In the genomic region with DNA sequence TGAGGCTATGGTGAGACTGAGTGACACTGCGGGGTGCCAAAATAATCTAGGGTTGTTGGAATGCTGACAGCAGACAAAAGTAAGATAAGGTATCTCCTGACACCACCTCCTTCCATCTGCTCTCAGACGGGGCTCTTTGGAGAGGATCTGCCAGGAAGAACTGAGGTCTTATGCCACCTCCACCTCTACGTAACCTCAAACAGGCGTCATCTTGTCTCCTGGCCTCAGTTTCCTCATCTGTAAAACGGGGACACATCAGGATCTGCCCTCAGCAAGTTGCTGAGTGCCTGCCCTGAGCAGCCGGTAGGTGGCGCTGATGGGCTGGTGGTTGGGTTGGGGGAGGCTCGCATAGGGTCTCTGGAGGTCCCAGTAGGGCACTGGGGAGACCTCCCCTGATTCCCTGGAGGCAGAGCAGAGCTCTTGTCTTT, we compare ENCODE assay signal across 8 cellular contexts. TPM values are rescaled to one million over a fixed set of nuclear protein-coding genes. Genes with fewer than 3 reads are reported as not detected.
DNase-seq lines count a peak whose midpoint lies in the region; ATAC-seq and TF ChIP-seq lines count a peak whose summit lies in the region.

No MANE protein-coding gene starts in this region.

- no peaks in the 10 kb centered on the region; the same call in none of the 2 replicates for H3K27me3 Mint-ChIP-seq in HFFc6 (ENCODE audit: insufficient read depth)

- H3K4me3 ChIP-seq in AG09309 (ENCODE audit: control insufficient read depth, low read depth, low read length) (no peak overlapping the region), fibroblast of pulmonary artery (replicated peaks; ENCODE audit: low read depth, low read length) (no peak overlapping the region)

- H3K4me3 Mint-ChIP-seq in HFFc6: no peak overlapping the region

- no peaks in the 10 kb centered on the region; the same call in 1 of the 2 replicates for H3K36me3 Mint-ChIP-seq in HFFc6 (ENCODE audit: low read depth)

- H3K27ac Mint-ChIP-seq in HFFc6: no peak overlapping the region

- peak; percentile 87 for TF ChIP-seq CTCF in AG09309 (IDR thresholded peaks at IDR 0.05; ENCODE audit: control insufficient read depth, insufficient read depth, low read depth, low read length, missing control alignments)
- TF ChIP-seq CTCF in HFFc6 (IDR thresholded peaks at IDR 0.05): peak; percentile 93
- peak; percentile 98 for TF ChIP-seq CTCF in fibroblast of pulmonary artery (IDR thresholded peaks at IDR 0.05; ENCODE audit: low read length, missing control alignments)

- DNase-seq in AG09309 (ENCODE audit: low read depth): no peak
- DNase-seq in HFFc6: no peak
- DNase-seq in activated T-cell treated with anti-CD3 and anti-CD28 coated beads for 48 hours (ENCODE audit: low read depth): peak; percentile 29
- peak; percentile 44 for DNase-seq in fibroblast of pulmonary artery (ENCODE audit: low read depth)
- DNase-seq in stimulated activated CD4-positive, alpha-beta T cell treated with anti-CD3 and anti-CD28 coated beads, Interleukin-4, amount 100 ng/mL, for 1 hour: peak; percentile 64
- no peak for DNase-seq in kidney glomerular epithelial cell (lab: John Stamatoyannopoulos, UW)
- no peak for DNase-seq in epidermal melanocyte (ENCODE audit: insufficient read length, low spot score)

- peaks cover 5% of the 10 kb centered on the region; the same call in 1 of the 2 replicates for H3K9me3 Mint-ChIP-seq in HFFc6

- no peak for ATAC-seq in GM18861 (IDR thresholded peaks at IDR 0.05; ENCODE audit: unreplicated experiment)

- H3K4me1 Mint-ChIP-seq in HFFc6 (ENCODE audit: low read depth): peaks cover 17% of the 10 kb centered on the region

RNA-seq across cellular contexts. Expression of gene MYEOV, which starts 1.7 kb away (rescaled TPM):
- 10 to 100 TPM; 55.5 to 93.3 (median 79.9) TPM for total RNA-seq in HFFc6 (2021; fragmentation: NEBNext Ultra II Directional; extraction: Animal tissue kit (Norgen Biotek cat#: 25700))

Comparison
In these comparisons a context has a peak if more than half of its experiments do, and no peak if none do; other contexts are left out.
1. DNase-seq: peak in activated T-cell treated with anti-CD3 and anti-CD28 coated beads for 48 hours (single experiment), fibroblast of pulmonary artery (single experiment) and stimulated activated CD4-positive, alpha-beta T cell treated with anti-CD3 and anti-CD28 coated beads, Interleukin-4, amount 100 ng/mL, for 1 hour (single experiment); none in AG09309 (single experiment), HFFc6 (single experiment), kidney glomerular epithelial cell (single experiment) and epidermal melanocyte (single experiment).
2. Peak in every context shown above with its lines, with median percentiles within 50 percentile points of each other: CTCF ChIP-seq.